12 cellular contexts compared by ENCODE assay signal in genomic region chr7:137462847-137463246, GRCh38.
"Had no signal": no experiment of that assay in that cellular context is flagged by ENCODE, and none has a peak within 500 bp of the region (broad histone marks: within the 10 kb centered on the region; RNA-seq: fewer than 3 reads in every experiment).

No MANE protein-coding gene starts in this region.

- H3K27ac ChIP-seq: coronary artery, gastrocnemius medialis, tibial artery had no signal

- H3K27me3 ChIP-seq: gastrocnemius medialis, tibial artery, uterus had no signal

- H3K4me3 ChIP-seq: coronary artery, gastrocnemius medialis, tibial artery, uterus had no signal

- ATAC-seq: activated T-helper 17 cell treated with anti-CD3 and anti-CD28 coated beads, Interleukin-2, amount 50 U/mL, for 72 hours; gastrocnemius medialis; left lobe of liver; WTC11 had no signal

- DNase-seq: activated CD4-positive, alpha-beta T cell treated with anti-CD3 and anti-CD28 coated beads, Interleukin-2, amount 10 ng/mL, durations not matched to agents 7 days and 5 days; activated CD8-positive, alpha-beta memory T cell treated with anti-CD3 and anti-CD28 coated beads for 24 hours; activated naive CD4-positive, alpha-beta T cell treated with anti-CD3 and anti-CD28 coated beads for 36 hours; effector CD4-positive, alpha-beta T cell; gastrocnemius medialis; islet precursor cell; tibial artery; uterus had no signal

- H3K4me1 ChIP-seq: gastrocnemius medialis, tibial artery, uterus had no signal

- H3K9me3 ChIP-seq: gastrocnemius medialis, tibial artery, uterus had no signal

- H3K36me3 ChIP-seq: gastrocnemius medialis, tibial artery, uterus had no signal
